Comparison of ENCODE assay signal across 9 cellular contexts in the genomic region with DNA sequence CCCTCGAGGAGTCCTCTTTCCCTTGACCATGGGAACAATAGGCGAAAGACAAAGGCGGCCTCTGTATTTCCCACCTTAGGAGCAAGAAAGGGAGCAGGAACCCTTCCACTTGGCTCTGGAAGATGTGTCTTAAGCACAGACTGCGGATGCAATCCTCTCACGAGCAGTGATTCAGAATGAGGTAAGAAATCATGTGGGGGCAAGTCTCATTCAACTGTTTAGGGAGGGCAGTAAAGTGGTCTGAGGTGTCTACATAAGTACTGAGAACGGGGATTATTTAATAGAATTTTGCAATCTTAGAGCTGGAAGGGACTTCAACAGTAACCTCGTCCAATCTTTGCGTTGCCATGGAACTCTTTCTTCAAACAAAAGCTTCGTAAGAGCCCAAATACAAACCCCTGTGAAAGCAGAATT. TPM values are rescaled to one million over a fixed set of nuclear protein-coding genes. Genes with fewer than 3 reads are reported as not detected.
A peak's percentile ranks its signal among the peaks of the same experiment; 100 is the strongest.
DNase-seq lines count a peak whose midpoint lies in the region; ATAC-seq and TF ChIP-seq lines count a peak whose summit lies in the region.
"Had no signal": no experiment of that assay in that cellular context is flagged by ENCODE, and none has a peak within 500 bp of the region (broad histone marks: within the 10 kb centered on the region; RNA-seq: fewer than 3 reads in every experiment).

No MANE protein-coding gene starts in this region.

- peak in 1 of 4 donors; percentile 32 for TF ChIP-seq EP300 in upper lobe of left lung (IDR thresholded peaks at IDR 0.05)

- peak; percentile 2 for DNase-seq in NCI-H748 (lab: John Stamatoyannopoulos, UW; ENCODE audit: unreplicated experiment)
- DNase-seq in NCI-H748 treated with DMSO at 0.1 percent for 48 hours (lab: John Stamatoyannopoulos, UW) = no peak
- DNase-seq in mammary epithelial cell = peak; percentile 97
- no peak for DNase-seq in left lung
- peak in 1 of 2 donors; percentile 30 for DNase-seq in upper lobe of left lung
- DNase-seq in spleen = no peak
- no peak for DNase-seq in GOT3 (lab: John Stamatoyannopoulos, UW)

- H3K36me3 ChIP-seq in mammary epithelial cell (ENCODE audit: insufficient read depth, low read length) = peaks cover 1% of the 10 kb centered on the region
- no peaks in the 10 kb centered on the region for H3K36me3 ChIP-seq in left lung
- no peaks in the 10 kb centered on the region for H3K36me3 ChIP-seq in upper lobe of left lung
- no peaks in the 10 kb centered on the region for H3K36me3 ChIP-seq in spleen
- H3K36me3 ChIP-seq: tibial nerve had no signal

- no peak overlapping the region for H3K4me3 ChIP-seq in mammary epithelial cell (replicated peaks in 1 of 3; ENCODE audit: insufficient read depth in 1 of 3, low read depth in 2 of 3, low read length in 3 of 3)
- no peak overlapping the region for H3K4me3 ChIP-seq in left lung
- H3K4me3 ChIP-seq in upper lobe of left lung = no peak overlapping the region
- H3K4me3 ChIP-seq in spleen = no peak overlapping the region

- H4K20me1 ChIP-seq in mammary epithelial cell (ENCODE audit: insufficient read depth, low read length) = no peaks in the 10 kb centered on the region

- TF ChIP-seq POLR2A in upper lobe of left lung (IDR thresholded peaks at IDR 0.05) = no peak
- TF ChIP-seq POLR2A in spleen (IDR thresholded peaks at IDR 0.05) = no peak

- peaks cover 30% of the 10 kb centered on the region for H3K4me1 ChIP-seq in mammary epithelial cell (ENCODE audit: insufficient read depth, low read length)
- H3K4me1 ChIP-seq in left lung = peaks cover 21 to 38% of the 10 kb centered on the region in 2 donors
- peaks cover 9 to 39% (median 20%) of the 10 kb centered on the region in 4 donors for H3K4me1 ChIP-seq in upper lobe of left lung
- H3K4me1 ChIP-seq in spleen = peaks cover 8 to 46% (median 28%) of the 10 kb centered on the region in 6 donors

- H3K9ac ChIP-seq in mammary epithelial cell (ENCODE audit: insufficient read depth, low read length) = peak overlapping the region; percentile 91

- H3K27ac ChIP-seq in mammary epithelial cell (ENCODE audit: insufficient read depth, low read depth, low read length) (peak overlapping the region; percentile 98), left lung (peak overlapping the region; percentile 79 to 89), upper lobe of left lung (peak overlapping the region in 3 of 4 donors; percentile 30 to 88 (median 75)), spleen (no peak overlapping the region)

- BruUV-seq in mammary epithelial cell (replicated peaks; lab: Mats Ljungman, UMichigan) = no TSS peak

- intact Hi-C loops in mammary epithelial cell (cut with micrococcal nuclease) = loop anchor here (1.0 to 10.0 kb wide), 10 partner anchors 21 to 421 kb away; a partner anchor contains a TSS
- intact Hi-C loops in left lung (cut with DNase I) = no loop called here
- intact Hi-C loops in spleen (cut with DNase I; ENCODE audit: low total_unique reads) = loop anchor here (10.0 kb wide), 2 partner anchors 281 to 351 kb away; no protein-coding TSS in a partner anchor

- CTCF ChIA-PET in mammary epithelial cell (lab: Charles Lee; ENCODE audit: low non-redundant PET) = interaction anchor here (0.7 kb wide), 1 partner anchor 32 kb away, joined by 4 read pairs; no protein-coding TSS in a partner anchor

- in situ Hi-C loops in mammary epithelial cell (cut with MboI; ENCODE audit: low sequenced_read_pairs in 2 of 2) = no loop called here

- 3% methylated on average over 9 of the region's 9 CpGs for WGBS in mammary epithelial cell (ENCODE audit: low coverage, missing lambda C conversion rate)
- WGBS in upper lobe of left lung, 2 donors = 45 to 59% methylated on average over 9 of the region's 9 CpGs
- 69 to 81% (median 77%) methylated on average over 9 of the region's 9 CpGs for WGBS in spleen, 5 donors

- dilution Hi-C loops in mammary epithelial cell (cut with HindIII; ENCODE audit: low sequenced_read_pairs) = loop anchor here (5.0 kb wide), 1 partner anchor 101 kb away; no protein-coding TSS in a partner anchor

- TF ChIP-seq CTCF in mammary epithelial cell (conservative IDR thresholded peaks at IDR 0.05 in 1 of 2, IDR thresholded peaks at IDR 0.05 in 1 of 2; ENCODE audit: extremely low read depth in 1 of 2, insufficient read depth in 1 of 2, low read depth in 1 of 2, low read length in 2 of 2) = no peak
- no peak for TF ChIP-seq CTCF in left lung (IDR thresholded peaks at IDR 0.05)
- no peak for TF ChIP-seq CTCF in upper lobe of left lung (IDR thresholded peaks at IDR 0.05)
- TF ChIP-seq CTCF in spleen (IDR thresholded peaks at IDR 0.05 in 8 of 11, conservative IDR thresholded peaks at IDR 0.05 in 3 of 11) = no peak

- peak overlapping the region; percentile 86 for H3K4me2 ChIP-seq in mammary epithelial cell (ENCODE audit: insufficient read depth, low read depth, low read length)

- no peaks in the 10 kb centered on the region for H3K27me3 ChIP-seq in mammary epithelial cell (ENCODE audit: insufficient read depth, low read length)
- H3K27me3 ChIP-seq in left lung = peaks cover 0 to 10% of the 10 kb centered on the region in 2 donors
- no peaks in the 10 kb centered on the region for H3K27me3 ChIP-seq in upper lobe of left lung
- H3K27me3 ChIP-seq in spleen (replicated peaks in 1 of 7) = peaks cover 0 to 11% (median 0%) of the 10 kb centered on the region in 7 donors
- H3K27me3 ChIP-seq: tibial nerve had no signal

- H3K9me3 ChIP-seq in mammary epithelial cell (replicated peaks; ENCODE audit: insufficient read depth, low read length) (no peaks in the 10 kb centered on the region), left lung (no peaks in the 10 kb centered on the region), upper lobe of left lung (no peaks in the 10 kb centered on the region), spleen (no peaks in the 10 kb centered on the region)
- H3K9me3 ChIP-seq: tibial nerve had no signal

- peaks cover 33% of the 10 kb centered on the region for H3K79me2 ChIP-seq in mammary epithelial cell (ENCODE audit: insufficient read depth, low read length)

- ATAC-seq in left lung (peak; percentile 13), upper lobe of left lung (ENCODE audit: low FRiP score in 2 of 2) (peak; percentile 15 to 66), GM18868 (IDR thresholded peaks at IDR 0.05; ENCODE audit: unreplicated experiment) (no peak)

- H2AFZ ChIP-seq in mammary epithelial cell (ENCODE audit: low read depth, low read length) = peak overlapping the region; percentile 76

RNA-seq across cellular contexts. Expression of a gene that starts 1.6 kb away (rescaled TPM):
- total RNA-seq in mammary epithelial cell (10 to 100 TPM; 23.2 to 35.3 TPM), left lung (10 to 100 TPM; 11.5 to 11.8 TPM), upper lobe of left lung (10 to 100 TPM in 2 of 6 donors, 1 to 10 TPM in 4; 4.1 to 20.7 (median 7.0) TPM), spleen (1 to 10 TPM; 2.4 to 6.6 (median 4.3) TPM)
- polyA plus RNA-seq in mammary epithelial cell (12.3 TPM), spleen (1 to 10 TPM in 1 of 3 donors, under 1 TPM in 2; 0.65 to 1.4 (median 0.89) TPM)
- 22.6 TPM for polyA minus RNA-seq in mammary epithelial cell

RNA-seq across cellular contexts. Expression of a gene that starts 21.4 kb away (rescaled TPM):
- total RNA-seq in mammary epithelial cell (10 to 100 TPM; 43.0 to 44.0 TPM), left lung (10 to 100 TPM; 37.5 to 39.5 TPM), upper lobe of left lung (10 to 100 TPM; 32.6 to 84.9 (median 45.4) TPM), spleen (10 to 100 TPM; 38.7 to 48.6 (median 43.0) TPM)
- polyA plus RNA-seq in mammary epithelial cell (58.9 TPM), spleen (10 to 100 TPM; 41.8 to 51.6 (median 50.0) TPM)
- 35.4 TPM for polyA minus RNA-seq in mammary epithelial cell

RNA-seq across cellular contexts. Expression of a gene that starts 51.0 kb away (rescaled TPM):
- total RNA-seq in mammary epithelial cell (10 to 100 TPM; 44.2 to 77.5 TPM), left lung (100 to 1,000 TPM in 1 of 2 donors, 10 to 100 TPM in 1; 92.2 to 113 TPM), upper lobe of left lung (100 to 1,000 TPM in 2 of 6 donors, 10 to 100 TPM in 4; 64.8 to 135 (median 84.3) TPM), spleen (100 to 1,000 TPM in 5 of 7 donors, 10 to 100 TPM in 2; 82.0 to 129 (median 104) TPM)
- polyA plus RNA-seq in mammary epithelial cell (57.4 TPM), spleen (10 to 100 TPM; 42.2 to 68.1 (median 53.4) TPM)
- polyA minus RNA-seq in mammary epithelial cell = 69.6 TPM

Comparison
In these comparisons a context has a peak if more than half of its experiments do, and no peak if none do; other contexts are left out.
1. DNase-seq: peak in NCI-H748 (single experiment) and mammary epithelial cell (single experiment); none in NCI-H748 treated with DMSO at 0.1 percent for 48 hours (single experiment), left lung (0 of 2), spleen (single experiment) and GOT3 (single experiment).
2. H3K27ac ChIP-seq: peak in mammary epithelial cell (single experiment), left lung (2 of 2) and upper lobe of left lung (3 of 4); none in spleen (0 of 8).
3. intact Hi-C loops: an anchor here in mammary epithelial cell (1.0 to 10.0 kb wide) and spleen (10.0 kb wide); none called in left lung.